In genomic region chr4:2576290-2576689, GRCh38 we compare ENCODE assay signal across 17 cellular contexts. TPM values are rescaled to one million over a fixed set of nuclear protein-coding genes. Genes with fewer than 3 reads are reported as not detected.
DNase-seq lines count a peak whose midpoint lies in the region; ATAC-seq, FAIRE-seq and TF ChIP-seq lines count a peak whose summit lies in the region.
"Had no signal": no experiment of that assay in that cellular context is flagged by ENCODE, and none has a peak within 500 bp of the region (broad histone marks: within the 10 kb centered on the region; RNA-seq: fewer than 3 reads in every experiment).

No MANE protein-coding gene starts in this region.

- TF ChIP-seq RAD21 in K562 (CRISPR knock-in tag; conservative IDR thresholded peaks at IDR 0.05 in 1 of 2, IDR thresholded peaks at IDR 0.05 in 1 of 2): no peak

- no peak overlapping the region for H3K9ac ChIP-seq in K562 (ENCODE audit: insufficient read depth in 1 of 2, low read depth in 2 of 2, low read length in 2 of 2)

- in situ Hi-C loops in K562 (cut with MboI): no loop called here

- peaks cover 8 to 9% of the 10 kb centered on the region in 2 experiments; a peak in 4 of 5 replicates for H3K4me1 ChIP-seq in K562 (replicated peaks in 1 of 2; ENCODE audit: control insufficient read depth in 2 of 2, insufficient read depth in 2 of 2, low read length in 2 of 2)
- no peaks in the 10 kb centered on the region for H3K4me1 ChIP-seq in Caco-2
- H3K4me1 ChIP-seq: HAP-1 had no signal

- FAIRE-seq in K562 (lab: Jason Lieb, UNC): peak; percentile 23
- FAIRE-seq: A204.1, GM12878, GM19239, H1 had no signal

- 93% methylated on average over 4 of the region's 4 CpGs for WGBS in K562 (ENCODE audit: insufficient coverage, low coverage, missing lambda C conversion rate)

- H3K4me1 Mint-ChIP-seq in natural killer cell (peaks cover 33 to 60% of the 10 kb centered on the region in 2 donors), Caco-2 (ENCODE audit: low read depth, unreplicated experiment) (peaks cover 21% of the 10 kb centered on the region)
- peaks cover 34 to 40% of the 10 kb centered on the region in 2 donors for H3K4me1 Mint-ChIP-seq in natural killer cell treated with Interleukin-12 subunit alpha and Interleukin-12 subunit beta and Interleukin-15 and Interleukin-18, amount 100 ng/mL, for 72 hours (ENCODE audit: low read depth in 2 of 2)

- no peaks in the 10 kb centered on the region for H3K36me3 Mint-ChIP-seq in natural killer cell
- no peaks in the 10 kb centered on the region for H3K36me3 Mint-ChIP-seq in natural killer cell treated with Interleukin-12 subunit alpha and Interleukin-12 subunit beta and Interleukin-15 and Interleukin-18, amount 100 ng/mL, for 72 hours
- peaks cover 33% of the 10 kb centered on the region for H3K36me3 Mint-ChIP-seq in Caco-2 (ENCODE audit: insufficient read depth, unreplicated experiment)

- H3K4me3 ChIP-seq in K562: no peak overlapping the region
- no peak overlapping the region for H3K4me3 ChIP-seq in Caco-2 (ENCODE audit: low read depth, low read length)
- H3K4me3 ChIP-seq: GM12878, HAP-1 had no signal

- H3K27ac ChIP-seq in K562 (ENCODE audit: extremely low read depth, low read depth, low read length): no peak overlapping the region
- H3K27ac ChIP-seq: C4-2B had no signal

- H3K9me3 Mint-ChIP-seq in natural killer cell (no peaks in the 10 kb centered on the region), Caco-2 (ENCODE audit: unreplicated experiment) (no peaks in the 10 kb centered on the region)
- H3K9me3 Mint-ChIP-seq in natural killer cell treated with Interleukin-12 subunit alpha and Interleukin-12 subunit beta and Interleukin-15 and Interleukin-18, amount 100 ng/mL, for 72 hours: no peaks in the 10 kb centered on the region
- H3K9me3 Mint-ChIP-seq: CD4-positive, alpha-beta T cell had no signal

- DNase-seq in natural killer cell (no peak), K562 (ENCODE audit: extremely low read depth in 1 of 4, low spot score in 3 of 4) (no peak), left lobe of liver (ENCODE audit: low spot score) (no peak), Caco-2 (no peak), DMS114 treated with DMSO at 0.1 percent for 48 hours (lab: John Stamatoyannopoulos, UW; ENCODE audit: unreplicated experiment) (no peak), Right ventricle myocardium superior (no peak)
- DNase-seq in natural killer cell treated with Interleukin-12 subunit alpha and Interleukin-12 subunit beta and Interleukin-15 and Interleukin-18, amount 100 ng/mL, for 72 hours (ENCODE audit: low spot score): no peak
- DNase-seq: ACHN; CD4-positive, alpha-beta T cell; DMS79 treated with DMSO at 0.1 percent for 48 hours; GF-D8 had no signal

- CTCF ChIA-PET in K562 (lab: Yijun Ruan, JAX; ENCODE audit: low intra/inter-chr PET ratio): no interaction called here
- CTCF ChIA-PET in Caco-2 (lab: Charles Lee): no interaction called here

- no peak for TF ChIP-seq POLR2A in K562 (conservative IDR thresholded peaks at IDR 0.05)

- no peak overlapping the region for H3K4me2 ChIP-seq in K562 (ENCODE audit: insufficient read depth, low read length)

- ATAC-seq in natural killer cell: no peak
- ATAC-seq in natural killer cell treated with Interleukin-12 subunit alpha and Interleukin-12 subunit beta and Interleukin-15 and Interleukin-18, amount 100 ng/mL, for 72 hours: no peak
- no peak for ATAC-seq in K562
- ATAC-seq in left lobe of liver: peak; percentile 9
- ATAC-seq in Right ventricle myocardium superior (ENCODE audit: poor library complexity): no peak
- ATAC-seq: GM12878 had no signal

- peaks cover 8% of the 10 kb centered on the region; the same call in 1 of the 2 replicates for H4K20me1 ChIP-seq in K562 (replicated peaks; ENCODE audit: control insufficient read depth, insufficient read depth, low read length)

- H3K4me3 Mint-ChIP-seq in natural killer cell (no peak overlapping the region), Caco-2 (ENCODE audit: unreplicated experiment) (no peak overlapping the region)
- no peak overlapping the region for H3K4me3 Mint-ChIP-seq in natural killer cell treated with Interleukin-12 subunit alpha and Interleukin-12 subunit beta and Interleukin-15 and Interleukin-18, amount 100 ng/mL, for 72 hours
- H3K4me3 Mint-ChIP-seq: CD4-positive, alpha-beta T cell had no signal

- H3K27ac Mint-ChIP-seq in natural killer cell (peak overlapping the region; percentile 43 to 49), Caco-2 (ENCODE audit: unreplicated experiment) (no peak overlapping the region)
- H3K27ac Mint-ChIP-seq in natural killer cell treated with Interleukin-12 subunit alpha and Interleukin-12 subunit beta and Interleukin-15 and Interleukin-18, amount 100 ng/mL, for 72 hours: no peak overlapping the region
- H3K27ac Mint-ChIP-seq: CD4-positive, alpha-beta T cell had no signal

- no peak for TF ChIP-seq CTCF in natural killer cell (IDR thresholded peaks at IDR 0.05)
- no peak for TF ChIP-seq CTCF in K562 (IDR thresholded peaks at IDR 0.05 in 2 of 3, conservative IDR thresholded peaks at IDR 0.05 in 1 of 3; ENCODE audit: insufficient read depth in 2 of 3, low read depth in 1 of 3, low read length in 3 of 3)
- TF ChIP-seq CTCF in Caco-2 (IDR thresholded peaks at IDR 0.05; ENCODE audit: insufficient read depth in 1 of 2, low read depth in 1 of 2, low read length in 1 of 2, severe bottlenecking in 1 of 2, unreplicated experiment in 1 of 2): no peak

- no peaks in the 10 kb centered on the region for H3K27me3 ChIP-seq in K562 (ENCODE audit: control insufficient read depth in 2 of 2, insufficient read depth in 2 of 2, low read length in 2 of 2)
- no peaks in the 10 kb centered on the region for H3K27me3 ChIP-seq in Caco-2 (replicated peaks; ENCODE audit: control insufficient read depth, insufficient read depth, low read length)

- BruUV-seq in K562 (replicated peaks; lab: Mats Ljungman, UMichigan) (no TSS peak), Caco-2 (replicated peaks; lab: Mats Ljungman, UMichigan) (no TSS peak)

- POLR2A ChIA-PET in K562 (lab: Yijun Ruan, JAX): interaction anchor here (0.7 to 1.2 kb wide), 2 partner anchors 8 to 12 kb away, joined by 3 to 4 read pairs; no protein-coding TSS in a partner anchor
- POLR2A ChIA-PET in Caco-2 (lab: Charles Lee): no interaction called here

- H2AFZ ChIP-seq in K562 (ENCODE audit: low read depth, low read length): no peak overlapping the region

- peaks cover 91% of the 10 kb centered on the region for H3K79me2 ChIP-seq in K562 (ENCODE audit: control insufficient read depth, insufficient read depth, low read length)

- H3K27me3 Mint-ChIP-seq in natural killer cell (ENCODE audit: low read depth in 2 of 2): no peaks in the 10 kb centered on the region
- H3K27me3 Mint-ChIP-seq in natural killer cell treated with Interleukin-12 subunit alpha and Interleukin-12 subunit beta and Interleukin-15 and Interleukin-18, amount 100 ng/mL, for 72 hours: no peaks in the 10 kb centered on the region
- no peaks in the 10 kb centered on the region for H3K27me3 Mint-ChIP-seq in Caco-2 (ENCODE audit: insufficient read depth, unreplicated experiment)
- H3K27me3 Mint-ChIP-seq: CD4-positive, alpha-beta T cell had no signal

- H3K36me3 ChIP-seq in K562 (ENCODE audit: control insufficient read depth, insufficient read depth, low read length): peaks cover 4% of the 10 kb centered on the region; the same call in 1 of the 3 replicates
- no peaks in the 10 kb centered on the region; the same call in 1 of the 2 replicates for H3K36me3 ChIP-seq in Caco-2 (ENCODE audit: control insufficient read depth, insufficient read depth, low read length)

- no peak for TF ChIP-seq EP300 in K562 (IDR thresholded peaks at IDR 0.05; ENCODE audit: low read length)

- H3K9me1 ChIP-seq in K562 (ENCODE audit: control insufficient read depth, insufficient read depth, low read length): peaks cover 6% of the 10 kb centered on the region

- intact Hi-C loops in natural killer cell (cut with micrococcal nuclease): no loop called here
- intact Hi-C loops in K562 (cut with micrococcal nuclease): no loop called here
- intact Hi-C loops in Caco-2 (cut with micrococcal nuclease; ENCODE audit: unreplicated experiment): no loop called here
- intact Hi-C loops in Right ventricle myocardium superior (cut with DNase I): no loop called here

- no peaks in the 10 kb centered on the region for H3K9me3 ChIP-seq in K562 (replicated peaks; ENCODE audit: control insufficient read depth, insufficient read depth, low read depth, low read length)
- peaks cover 4% of the 10 kb centered on the region; the same call in 1 of the 2 replicates for H3K9me3 ChIP-seq in Caco-2
- H3K9me3 ChIP-seq: HAP-1 had no signal

TF ChIP-seq in K562, 482 proteins besides CTCF, POLR2A, EP300 and RAD21 (continues in another document):
- TF ChIP-seq FOSL1 (tag; conservative IDR thresholded peaks at IDR 0.05) (no peak), RBBP5 (IDR thresholded peaks at IDR 0.05; ENCODE audit: borderline replicate concordance, insufficient read depth, low read length, poor library complexity, severe bottlenecking) (no peak), ZC3H8 (IDR thresholded peaks at IDR 0.05) (no peak)

RNA-seq across cellular contexts. Expression of gene FAM193A, which starts 39.8 kb away (rescaled TPM):
- total RNA-seq in natural killer cell (10 to 100 TPM; 39.4 to 49.3 (median 48.1) TPM), K562 (2014; rRNA removed) (10.5 and 11.7 TPM in 2 replicates), K562 (2014; rRNA removed; fragmentation: Illumina TruSeq; extraction: Trizol) (8.5 and 9.2 TPM in 2 replicates), K562 (2015; rRNA removed; fragmentation: Illumina TruSeq; extraction: Trizol) (9.7 and 10.6 TPM in 2 replicates), K562 (2021) (23.8 and 24.6 TPM in 2 replicates), left lobe of liver (10.6 TPM), Caco-2 (2022) (28.7 and 31.2 TPM in 2 replicates), Right ventricle myocardium superior (14.5 TPM)
- total RNA-seq in natural killer cell treated with Interleukin-12 subunit alpha and Interleukin-12 subunit beta and Interleukin-15 and Interleukin-18, amount 100 ng/mL, for 72 hours: 10 to 100 TPM; 28.0 to 50.9 TPM
- total RNA-seq in K562 (2011; cell fraction: chromatin; rRNA removed; ENCODE audit: low replicate concordance): 72.1 and 83.0 TPM in 2 replicates
- 38.9 and 45.9 TPM in 2 replicates for total RNA-seq in K562 (2011; cell fraction: nucleolus; rRNA removed)
- 36.3 and 46.0 TPM in 2 replicates for total RNA-seq in K562 (2011; cell fraction: nucleoplasm; rRNA removed)
- polyA plus RNA-seq in K562 (2011; rRNA removed) (5.3 and 5.7 TPM in 2 replicates), K562 (2014; fragmentation: Illumina TruSeq; extraction: Trizol) (15.3 and 16.2 TPM in 2 replicates), K562 (2014; fragmentation: Nextera tagmentation; extraction: Ambion mirVana) (under 1 TPM; 0.46 to 0.55 TPM), K562 (2014; rRNA removed) (9.5 and 9.6 TPM in 2 replicates)
- 6.2 and 7.3 TPM in 2 replicates for polyA plus RNA-seq in K562 (2011; cell fraction: cytosol; rRNA removed)
- polyA plus RNA-seq in K562 (2011; cell fraction: nucleus; rRNA removed): 15.6 and 25.6 TPM in 2 replicates
- 15.9 and 16.0 TPM in 2 replicates for polyA plus RNA-seq in K562 (2012)
- 13.8 and 14.6 TPM in 2 replicates for polyA minus RNA-seq in K562 (2011; rRNA and poly(A)+ RNA removed)
- 16.5 and 17.6 TPM in 2 replicates for polyA minus RNA-seq in K562 (2011; cell fraction: cytosol; rRNA and poly(A)+ RNA removed)
- 16.0 and 19.1 TPM in 2 replicates for polyA minus RNA-seq in K562 (2011; cell fraction: nucleus; rRNA and poly(A)+ RNA removed)

Comparison
In these comparisons a context has a peak if more than half of its experiments do, and no peak if none do; other contexts are left out.
1. H3K27ac Mint-ChIP-seq: peak in natural killer cell (2 of 2); none in natural killer cell treated with Interleukin-12 subunit alpha and Interleukin-12 subunit beta and Interleukin-15 and Interleukin-18, amount 100 ng/mL, for 72 hours (0 of 2) and Caco-2 (single experiment).